In the genomic region with DNA sequence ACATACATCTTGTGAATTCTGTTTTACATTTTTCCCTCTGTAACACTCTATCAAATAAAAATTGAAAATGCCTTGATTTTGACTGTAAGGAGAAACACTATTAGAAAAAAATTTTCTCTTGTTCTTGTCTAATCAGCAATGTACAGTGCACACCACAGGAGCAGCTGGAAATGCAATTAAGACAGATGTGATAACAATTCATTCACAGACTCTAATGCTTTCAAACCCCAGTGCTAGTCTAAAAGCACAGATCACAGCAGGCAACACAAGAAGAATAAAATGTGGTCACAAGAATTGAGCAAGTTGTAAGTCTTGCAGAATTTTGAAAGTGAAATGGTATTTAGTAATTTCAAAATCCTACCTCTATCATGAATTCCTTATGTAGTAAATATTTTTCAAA, we compare ENCODE assay signal across 1 cellular context.
TF ChIP-seq lines count a peak whose summit lies in the region.

No MANE protein-coding gene starts in this region.

TF ChIP-seq in SK-N-SH, 30 proteins besides CTCF, POLR2A, EP300 and RAD21 (continued from another document):
- TF ChIP-seq, protein P1, sequence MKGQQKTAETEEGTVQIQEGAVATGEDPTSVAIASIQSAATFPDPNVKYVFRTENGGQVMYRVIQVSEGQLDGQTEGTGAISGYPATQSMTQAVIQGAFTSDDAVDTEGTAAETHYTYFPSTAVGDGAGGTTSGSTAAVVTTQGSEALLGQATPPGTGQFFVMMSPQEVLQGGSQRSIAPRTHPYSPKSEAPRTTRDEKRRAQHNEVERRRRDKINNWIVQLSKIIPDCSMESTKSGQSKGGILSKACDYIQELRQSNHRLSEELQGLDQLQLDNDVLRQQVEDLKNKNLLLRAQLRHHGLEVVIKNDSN (IDR thresholded peaks at IDR 0.05; ENCODE audit: borderline replicate concordance, low read depth) = no peak
- TF ChIP-seq NRF1 (IDR thresholded peaks at IDR 0.05; ENCODE audit: low read depth, low read length) (no peak), FOXJ3 (CRISPR knock-in tag; IDR thresholded peaks at IDR 0.05) (0 out of 2 replicates have a peak, but pooled peaks have one; percentile 40), TEAD4 (IDR thresholded peaks at IDR 0.05; ENCODE audit: borderline replicate concordance, insufficient read depth) (no peak), RCOR1 (IDR thresholded peaks at IDR 0.05; ENCODE audit: low read length) (peak; percentile 52; the same call in 1 of the 2 replicates)
